14 cellular contexts compared by ENCODE assay signal in the genomic region with DNA sequence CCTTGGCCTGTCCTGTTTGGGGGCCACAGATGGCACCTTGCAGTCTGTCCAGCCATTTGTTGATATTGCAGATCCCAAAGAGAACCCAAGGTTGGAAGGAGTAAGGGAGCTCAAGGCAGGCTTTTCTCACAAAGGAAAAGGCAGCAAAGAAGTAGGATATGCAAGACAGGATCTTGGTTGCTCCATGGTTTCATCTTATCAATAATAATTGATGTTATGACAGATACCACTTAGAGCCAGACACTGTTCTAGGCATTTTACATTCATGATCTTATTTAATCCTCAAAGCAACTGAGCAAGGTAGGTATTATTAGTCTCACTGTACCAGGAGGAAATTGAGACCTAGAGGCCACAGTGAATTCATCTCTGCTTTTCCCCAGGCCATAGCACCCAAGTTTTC. TPM values are rescaled to one million over a fixed set of nuclear protein-coding genes. Genes with fewer than 3 reads are reported as not detected.
DNase-seq lines count a peak whose midpoint lies in the region; ATAC-seq and TF ChIP-seq lines count a peak whose summit lies in the region.
"Had no signal": no experiment of that assay in that cellular context is flagged by ENCODE, and none has a peak within 500 bp of the region (broad histone marks: within the 10 kb centered on the region; RNA-seq: fewer than 3 reads in every experiment).

No MANE protein-coding gene starts in this region.

- H3K4me2 ChIP-seq in mesendoderm (ENCODE audit: low read length): no peak overlapping the region

- no peak overlapping the region for H3K9ac ChIP-seq in mesendoderm (ENCODE audit: low read length)

- DNase-seq in MCF 10A (ENCODE audit: unreplicated experiment): no peak
- no peak for DNase-seq in breast epithelium (ENCODE audit: low spot score in 2 of 2)
- DNase-seq in T-helper 17 cell: no peak
- DNase-seq in mesendoderm: no peak
- DNase-seq in spleen: no peak
- DNase-seq in stimulated activated naive CD4-positive, alpha-beta T cell treated with Interleukin-2 at 50 U/mL for 16 hours (lab: John Stamatoyannopoulos, UW): no peak
- DNase-seq in NCI-H1694 treated with DMSO at 0.1 percent for 48 hours (lab: John Stamatoyannopoulos, UW): no peak
- DNase-seq: activated naive CD4-positive, alpha-beta T cell treated with anti-CD3 and anti-CD28 coated beads, Interleukin-2, amount 10 ng/mL, durations not matched to agents 7 days and 5 days; activated T-cell treated with anti-CD3 and anti-CD28 coated beads, Interleukin-2, amount 50 U/mL, for 48 hours; cerebellar nuclear complex; foreskin melanocyte had no signal

- no peak overlapping the region for H2BK120ac ChIP-seq in mesendoderm (ENCODE audit: low read depth, low read length)

- no peak for TF ChIP-seq CTCF in MCF 10A (IDR thresholded peaks at IDR 0.05; ENCODE audit: unreplicated experiment)
- no peak for TF ChIP-seq CTCF in breast epithelium (IDR thresholded peaks at IDR 0.05)
- TF ChIP-seq CTCF in spleen (IDR thresholded peaks at IDR 0.05 in 8 of 11, conservative IDR thresholded peaks at IDR 0.05 in 3 of 11): no peak

- H3K27me3 Mint-ChIP-seq in MCF 10A (ENCODE audit: insufficient read depth, unreplicated experiment) (no peaks in the 10 kb centered on the region), T-helper 17 cell (peaks cover 35% of the 10 kb centered on the region)

- H3K9me3 ChIP-seq in breast epithelium (no peaks in the 10 kb centered on the region), T-helper 17 cell (ENCODE audit: control insufficient read depth, low read length, poor library complexity, severe bottlenecking) (no peaks in the 10 kb centered on the region), spleen (no peaks in the 10 kb centered on the region)
- H3K9me3 ChIP-seq: left lung had no signal

- H3K27me3 ChIP-seq in breast epithelium (no peaks in the 10 kb centered on the region), mesendoderm (ENCODE audit: insufficient read depth, low read length, poor library complexity) (no peaks in the 10 kb centered on the region), spleen (replicated peaks in 1 of 7) (no peaks in the 10 kb centered on the region)
- H3K27me3 ChIP-seq: left lung had no signal

- peak overlapping the region; percentile 29 for H3K27ac Mint-ChIP-seq in MCF 10A (ENCODE audit: low read depth, unreplicated experiment)
- H3K27ac Mint-ChIP-seq in T-helper 17 cell: no peak overlapping the region
- H3K27ac Mint-ChIP-seq: activated naive CD4-positive, alpha-beta T cell treated with anti-CD3 and anti-CD28 coated beads, Interleukin-2, amount 10 ng/mL, durations not matched to agents 7 days and 5 days; T-cell had no signal

- no peak overlapping the region for H4K8ac ChIP-seq in mesendoderm (ENCODE audit: low read depth, low read length)

- H3K56ac ChIP-seq in mesendoderm (ENCODE audit: low read length): peak overlapping the region; percentile 70

- no peak overlapping the region for H3K4ac ChIP-seq in mesendoderm (ENCODE audit: low read depth, low read length)

- H3K4me1 ChIP-seq in breast epithelium: no peaks in the 10 kb centered on the region
- peaks cover 6% of the 10 kb centered on the region for H3K4me1 ChIP-seq in mesendoderm (ENCODE audit: control insufficient read depth, low read depth, low read length)
- H3K4me1 ChIP-seq in spleen: peaks cover 24 to 62% (median 49%) of the 10 kb centered on the region in 6 donors

- no peaks in the 10 kb centered on the region for H3K36me3 ChIP-seq in breast epithelium
- no peaks in the 10 kb centered on the region for H3K36me3 ChIP-seq in mesendoderm (ENCODE audit: control insufficient read depth, insufficient read depth, low read length)
- no peaks in the 10 kb centered on the region for H3K36me3 ChIP-seq in spleen
- H3K36me3 ChIP-seq: left lung had no signal

- H3K4me1 Mint-ChIP-seq in MCF 10A (ENCODE audit: insufficient read depth, unreplicated experiment): peaks cover 31% of the 10 kb centered on the region
- no peaks in the 10 kb centered on the region for H3K4me1 Mint-ChIP-seq in T-helper 17 cell

- peak overlapping the region; percentile 50 for H3K4me3 Mint-ChIP-seq in MCF 10A (ENCODE audit: unreplicated experiment)
- H3K4me3 Mint-ChIP-seq in T-helper 17 cell: peak overlapping the region; percentile 19
- H3K4me3 Mint-ChIP-seq: activated naive CD4-positive, alpha-beta T cell treated with anti-CD3 and anti-CD28 coated beads, Interleukin-2, amount 10 ng/mL, durations not matched to agents 7 days and 5 days; T-cell had no signal

- H3K79me2 ChIP-seq in mesendoderm (ENCODE audit: control insufficient read depth, insufficient read depth, low read length): no peaks in the 10 kb centered on the region

- H2AK5ac ChIP-seq in mesendoderm (ENCODE audit: low read length): no peak overlapping the region

- H3K9me3 Mint-ChIP-seq in MCF 10A (ENCODE audit: unreplicated experiment): no peaks in the 10 kb centered on the region
- H3K9me3 Mint-ChIP-seq: activated naive CD4-positive, alpha-beta T cell treated with anti-CD3 and anti-CD28 coated beads, Interleukin-2, amount 10 ng/mL, durations not matched to agents 7 days and 5 days; T-cell had no signal

- TF ChIP-seq POLR2A in breast epithelium (IDR thresholded peaks at IDR 0.05) (no peak), spleen (IDR thresholded peaks at IDR 0.05) (no peak)

- H3K27ac ChIP-seq in breast epithelium (no peak overlapping the region), mesendoderm (ENCODE audit: low read depth, low read length) (peak overlapping the region; percentile 14), spleen (peak overlapping the region in 5 of 8 donors; percentile 20 to 81 (median 60))

- H3K36me3 Mint-ChIP-seq in MCF 10A (ENCODE audit: insufficient read depth, unreplicated experiment) (no peaks in the 10 kb centered on the region), T-helper 17 cell (ENCODE audit: low read depth) (no peaks in the 10 kb centered on the region)
- H3K36me3 Mint-ChIP-seq: activated naive CD4-positive, alpha-beta T cell treated with anti-CD3 and anti-CD28 coated beads, Interleukin-2, amount 10 ng/mL, durations not matched to agents 7 days and 5 days; T-cell had no signal

- no peak overlapping the region for H3K23ac ChIP-seq in mesendoderm (ENCODE audit: low read length)

- H3K18ac ChIP-seq in mesendoderm (ENCODE audit: low read length): peak overlapping the region; percentile 21

- no peak overlapping the region for H2BK15ac ChIP-seq in mesendoderm (replicated peaks; ENCODE audit: low read depth)

- H3K4me3 ChIP-seq in breast epithelium (no peak overlapping the region), mesendoderm (ENCODE audit: low read length) (no peak overlapping the region), spleen (peak overlapping the region in 1 of 8 donors; percentile 27)
- H3K4me3 ChIP-seq: left lung had no signal

- POLR2A ChIA-PET in MCF 10A (lab: Yijun Ruan, JAX): interaction anchor here (0.7 to 1.6 kb wide), 13 partner anchors 15 to 385 kb away, joined by 3 to 5 read pairs (median 3); a partner anchor contains a TSS

- ATAC-seq in T-helper 17 cell (no peak), GM19397 (IDR thresholded peaks at IDR 0.05; ENCODE audit: unreplicated experiment) (no peak)
- ATAC-seq: T-cell had no signal

- H4K5ac ChIP-seq in mesendoderm (ENCODE audit: low read length): no peak overlapping the region

- no peaks in the 10 kb centered on the region for H3K79me1 ChIP-seq in mesendoderm (ENCODE audit: low read length)

- H2BK5ac ChIP-seq in mesendoderm (ENCODE audit: low read length): no peak overlapping the region

- CTCF ChIA-PET in MCF 10A (lab: Yijun Ruan, JAX): interaction anchor here (0.8 to 3.9 kb wide), 3 partner anchors 18 to 194 kb away, joined by 4 to 19 read pairs (median 4); no protein-coding TSS in a partner anchor

- BruUV-seq in MCF 10A (replicated peaks; lab: Mats Ljungman, UMichigan): no TSS peak

- intact Hi-C loops in MCF 10A (cut with micrococcal nuclease) (loop anchor here (2.0 kb wide), 1 partner anchor 62 kb away; a partner anchor contains a TSS), breast epithelium (cut with DNase I; ENCODE audit: low total_unique reads) (no loop called here), spleen (cut with DNase I; ENCODE audit: low total_unique reads) (no loop called here)

RNA-seq across cellular contexts. Expression of a gene that starts 28.8 kb away (rescaled TPM):
- total RNA-seq in MCF 10A (2022) (0.96 and 1.5 TPM in 2 replicates), breast epithelium (1 to 10 TPM; 1.0 to 7.5 (median 1.9) TPM), T-helper 17 cell (under 1 TPM; 0.20 to 0.34 TPM), spleen (10 to 100 TPM; 10.8 to 34.0 (median 14.1) TPM)
- 4.5 TPM for polyA plus RNA-seq in mesendoderm (2013, experiment 1 of 2)
- polyA plus RNA-seq in mesendoderm (2013, experiment 2 of 2): 5.8 TPM
- polyA plus RNA-seq in spleen: 10 to 100 TPM; 11.3 to 23.3 (median 12.3) TPM

Comparison
In these comparisons a context has a peak if more than half of its experiments do, and no peak if none do; other contexts are left out.
1. H3K27ac ChIP-seq: peak in mesendoderm (single experiment) and spleen (5 of 8); none in breast epithelium (0 of 2).